Comparison of ENCODE assay signal across 35 cellular contexts in the genomic region with DNA sequence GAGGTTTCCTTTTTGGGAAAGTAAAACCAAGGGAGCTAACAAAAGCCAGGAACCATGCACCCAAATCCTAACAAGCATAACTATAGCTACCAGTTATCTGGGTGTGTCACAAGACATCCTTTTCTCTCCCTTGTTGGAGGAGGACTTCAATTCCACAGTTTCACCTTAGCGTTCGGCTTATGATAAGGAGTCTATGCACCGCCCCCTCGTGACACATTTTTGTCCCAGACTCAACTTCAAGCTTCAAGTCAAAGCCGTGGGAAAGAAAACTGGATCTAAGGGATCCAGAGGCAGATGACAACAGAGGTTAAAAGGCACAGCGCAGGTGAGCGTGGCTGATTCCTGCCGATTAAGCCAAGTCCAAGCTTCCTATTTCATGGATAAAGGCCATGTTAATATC.
"Had no signal": no experiment of that assay in that cellular context is flagged by ENCODE, and none has a peak within 500 bp of the region (broad histone marks: within the 10 kb centered on the region; RNA-seq: fewer than 3 reads in every experiment).

No MANE protein-coding gene starts in this region.

- DNase-seq: Karpas-422, Kasumi-1, MG63, MM.1S, MV-4-11, NCI-H1048, NCI-H1092, NCI-H1092 treated with DMSO at 0.1 percent for 48 hours, NCI-H1105, NCI-H1105 treated with DMSO at 0.1 percent for 48 hours, NCI-H1417, NCI-H1417 treated with DMSO at 0.1 percent for 48 hours, NCI-H1436, NCI-H1436 treated with DMSO at 0.1 percent for 48 hours, NCI-H146, NCI-H1694, NCI-H1694 treated with DMSO at 0.1 percent for 48 hours, NCI-H187, NCI-H187 treated with DMSO at 0.1 percent for 48 hours, NCI-H1930, NCI-H2029, NCI-H2029 treated with DMSO at 0.1 percent for 48 hours, NCI-H2081, NCI-H2081 treated with DMSO at 0.1 percent for 48 hours, NCI-H2107, NCI-H2171, NCI-H2171 treated with DMSO at 0.1 percent for 48 hours, NCI-H2227 treated with DMSO at 0.1 percent for 48 hours, NCI-H226, NCI-H345, NCI-H446, NCI-H446 treated with DMSO at 0.1 percent for 48 hours, NCI-H510A, NCI-H510A treated with DMSO at 0.1 percent for 48 hours had no signal

- H3K27ac ChIP-seq: KMS-11 had no signal

- H3K27me3 ChIP-seq: MG63 had no signal

- H3K4me2 ChIP-seq: KMS-11 had no signal

- H3K9ac ChIP-seq: KMS-11 had no signal

- H3K9me3 ChIP-seq: MG63 had no signal

- H3K4me3 ChIP-seq: MG63 had no signal

- H3K36me3 ChIP-seq: MG63 had no signal
